ENCODE assay signal across 8 cellular contexts in genomic region chr16:72989203-72989991, GRCh38. TPM values are rescaled to one million over a fixed set of nuclear protein-coding genes. Genes with fewer than 3 reads are reported as not detected.
A peak's percentile ranks its signal among the peaks of the same experiment; 100 is the strongest.
DNase-seq lines count a peak whose midpoint lies in the region; ATAC-seq and TF ChIP-seq lines count a peak whose summit lies in the region.

No MANE protein-coding gene starts in this region.

- H3K4me3 ChIP-seq in HCT116 (replicated peaks in 1 of 2; ENCODE audit: low read depth in 1 of 2, low read length in 2 of 2) (peak overlapping the region; percentile 31 to 47), adrenal gland (peak overlapping the region in 1 of 4 donors; percentile 16)

- TF ChIP-seq CTCF in HCT116 (IDR thresholded peaks at IDR 0.05 in 2 of 3, conservative IDR thresholded peaks at IDR 0.05 in 1 of 3; ENCODE audit: borderline replicate concordance in 1 of 3, insufficient read depth in 1 of 3, low read depth in 2 of 3, low read length in 2 of 3): no peak
- peak in 1 of 6 experiments; percentile 7 for TF ChIP-seq CTCF in adrenal gland (IDR thresholded peaks at IDR 0.05)

- H3K79me2 ChIP-seq in HCT116 (ENCODE audit: insufficient read depth, low read length): peaks cover 3% of the 10 kb centered on the region; the same call in 1 of the 2 replicates

- WGBS in adrenal gland, 4 donors: 59 to 65% (median 64%) methylated on average over 9 of the region's 9 CpGs

- H3K9me2 ChIP-seq in HCT116 (ENCODE audit: insufficient read depth): no peaks in the 10 kb centered on the region

- H3K36me3 ChIP-seq in HCT116 (ENCODE audit: control insufficient read depth in 1 of 2, insufficient read depth in 2 of 2, low read length in 2 of 2) (no peaks in the 10 kb centered on the region), adrenal gland (replicated peaks in 1 of 2) (no peaks in the 10 kb centered on the region)

- BruUV-seq in HCT116 (replicated peaks; lab: Mats Ljungman, UMichigan): no TSS peak

- ATAC-seq in HCT116 (peak; percentile 77), GM19035 (IDR thresholded peaks at IDR 0.05; ENCODE audit: unreplicated experiment) (no peak)

- H3K27ac ChIP-seq in HCT116 (ENCODE audit: low read depth, low read length) (peak overlapping the region; percentile 75), adrenal gland (peak overlapping the region; percentile 61 to 86 (median 84)), substantia nigra (ENCODE audit: low read depth, low read length, poor library complexity, severe bottlenecking) (peak overlapping the region; percentile 6)

- TF ChIP-seq RAD21 in HCT116 (IDR thresholded peaks at IDR 0.05; ENCODE audit: low read depth): no peak; the same call in 1 of the 2 replicates

- DNase-seq in HCT116 (ENCODE audit: low read depth, low spot score) (peak; percentile 40), adrenal gland (peak in 3 of 7 donors; percentile 43 to 54 (median 52)), iris pigment epithelial cell (ENCODE audit: low read depth) (peak; percentile 96), substantia nigra (lab: John Stamatoyannopoulos, UW) (no peak), occipital lobe (lab: John Stamatoyannopoulos, UW) (no peak), DMS153 treated with DMSO at 0.1 percent for 48 hours (lab: John Stamatoyannopoulos, UW; ENCODE audit: unreplicated experiment) (no peak), globus pallidus (ENCODE audit: low spot score) (no peak)

- H3K27me3 ChIP-seq in HCT116 (ENCODE audit: insufficient read depth, low read length) (no peaks in the 10 kb centered on the region), adrenal gland (no peaks in the 10 kb centered on the region)

- CTCF ChIA-PET in HCT116 (lab: Charles Lee): no interaction called here

- H4K20me1 ChIP-seq in HCT116 (ENCODE audit: insufficient read depth): no peaks in the 10 kb centered on the region

- H3K9me3 ChIP-seq in HCT116 (ENCODE audit: control insufficient read depth in 1 of 2, insufficient read depth in 1 of 2, low read depth in 1 of 2, low read length in 2 of 2): no peaks in the 10 kb centered on the region
- H3K9me3 ChIP-seq in adrenal gland (replicated peaks in 1 of 3): no peaks in the 10 kb centered on the region

- H2AFZ ChIP-seq in HCT116 (ENCODE audit: low read depth, low read length, poor library complexity, severe bottlenecking): no peak overlapping the region

- intact Hi-C loops in HCT116 (cut with micrococcal nuclease): no loop called here
- intact Hi-C loops in adrenal gland (cut with DNase I): no loop called here

- H3K4me1 ChIP-seq in HCT116 (ENCODE audit: control insufficient read depth in 1 of 2, insufficient read depth in 2 of 2, low read length in 2 of 2) (peaks cover 18 to 21% of the 10 kb centered on the region in 2 experiments), adrenal gland (replicated peaks in 1 of 2) (peaks cover 23 to 61% of the 10 kb centered on the region in 2 donors)

- POLR2A ChIA-PET in HCT116 (lab: Charles Lee): no interaction called here

- peak overlapping the region; percentile 81 for H3K4me2 ChIP-seq in HCT116 (ENCODE audit: low read length)

- H3K9ac ChIP-seq in HCT116 (ENCODE audit: low read length): peak overlapping the region; percentile 51

- TF ChIP-seq POLR2A in HCT116 (IDR thresholded peaks at IDR 0.05; ENCODE audit: borderline replicate concordance, extremely low read depth, insufficient read depth, insufficient read length): no peak
- TF ChIP-seq POLR2A in adrenal gland (IDR thresholded peaks at IDR 0.05): no peak

- RAD21 ChIA-PET in HCT116 (lab: Charles Lee; ENCODE audit: low non-redundant PET in 1 of 2, low total read pairs in 2 of 2, uncharacterized antibody in 2 of 2, unreplicated experiment in 2 of 2): no interaction called here

TF ChIP-seq in HCT116, 20 proteins besides CTCF, POLR2A, EP300 and RAD21:
- TF ChIP-seq JUND (IDR thresholded peaks at IDR 0.05) (peak; percentile 57), FOSL1 (IDR thresholded peaks at IDR 0.05; ENCODE audit: low read depth) (peak; percentile 63), ATF3 (IDR thresholded peaks at IDR 0.05) (no peak), SP1 (IDR thresholded peaks at IDR 0.05; ENCODE audit: low read depth) (peak; percentile 66)

RNA-seq across cellular contexts. Expression of gene ZFHX3, which starts 58.5 kb away (rescaled TPM):
- 6.3 TPM for total RNA-seq in HCT116 (2021; ENCODE audit: unreplicated experiment)
- 1.5 and 1.8 TPM in 2 replicates for polyA plus RNA-seq in HCT116 (2012)
- total RNA-seq in adrenal gland: 10 to 100 TPM; 16.8 to 31.6 (median 21.7) TPM
- polyA plus RNA-seq in adrenal gland: 10 to 100 TPM in 1 of 3 donors, 1 to 10 TPM in 2; 2.4 to 11.2 (median 9.4) TPM
- total RNA-seq in occipital lobe: 2.3 TPM

Comparison
In these comparisons a context has a peak if more than half of its experiments do, and no peak if none do; other contexts are left out.
1. DNase-seq: peak in HCT116 (single experiment) and iris pigment epithelial cell (single experiment); none in substantia nigra (0 of 49), occipital lobe (single experiment), DMS153 treated with DMSO at 0.1 percent for 48 hours (single experiment) and globus pallidus (single experiment).
2. H3K27ac ChIP-seq: peak in every context shown above with its lines; median percentile 84 in adrenal gland; 75 in HCT116; 6 in substantia nigra.